Comparison of ENCODE assay signal across 19 cellular contexts in the genomic region with DNA sequence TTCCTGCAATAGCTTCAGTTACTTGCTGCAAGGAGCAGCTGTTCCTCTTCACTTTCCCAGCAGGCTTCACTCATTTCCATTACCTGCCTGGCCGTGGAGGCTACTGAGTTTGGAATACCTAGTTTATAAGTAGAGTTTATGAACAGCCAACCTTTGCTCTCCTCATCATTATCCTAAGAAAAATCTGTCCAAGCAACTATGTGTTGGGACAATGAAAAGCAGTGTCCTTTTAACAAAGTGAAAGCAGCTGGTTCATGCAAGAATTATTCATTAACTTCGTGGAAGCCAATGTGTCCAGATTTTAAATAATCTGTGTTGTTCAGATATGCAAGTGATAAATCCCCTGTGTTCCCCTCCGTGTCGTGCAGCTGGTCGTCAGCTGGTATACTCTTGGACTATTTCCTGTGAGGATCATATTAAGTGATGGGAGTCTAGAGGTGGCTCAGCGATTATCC. TPM values are rescaled to one million over a fixed set of nuclear protein-coding genes. Genes with fewer than 3 reads are reported as not detected.
DNase-seq lines count a peak whose midpoint lies in the region; ATAC-seq, FAIRE-seq and TF ChIP-seq lines count a peak whose summit lies in the region.
"Had no signal": no experiment of that assay in that cellular context is flagged by ENCODE, and none has a peak within 500 bp of the region (broad histone marks: within the 10 kb centered on the region; RNA-seq: fewer than 3 reads in every experiment).

No MANE protein-coding gene starts in this region.

- TF ChIP-seq CTCF in fibroblast of lung (conservative IDR thresholded peaks at IDR 0.05 in 1 of 2, IDR thresholded peaks at IDR 0.05 in 1 of 2; ENCODE audit: low read depth in 1 of 2, low read length in 2 of 2): no peak
- TF ChIP-seq CTCF in pancreas (IDR thresholded peaks at IDR 0.05): no peak
- no peak for TF ChIP-seq CTCF in D721Med (IDR thresholded peaks at IDR 0.05; ENCODE audit: insufficient read depth, missing control alignments)

- 5 to 6% methylated on average over 6 of the region's 6 CpGs for WGBS in pancreas, 2 donors

- no peaks in the 10 kb centered on the region for H3K27me3 ChIP-seq in BLaER1 treated with 17β-estradiol and CSF1 and Interleukin-3, amounts not matched to agents 10 nM and 100 nM
- H3K27me3 ChIP-seq in fibroblast of lung (ENCODE audit: control insufficient read depth, insufficient read depth, low read length): no peaks in the 10 kb centered on the region
- no peaks in the 10 kb centered on the region for H3K27me3 ChIP-seq in pancreas
- H3K27me3 ChIP-seq: uterus had no signal

- no peak overlapping the region for H3K27ac ChIP-seq in BLaER1 treated with 17β-estradiol and CSF1 and Interleukin-3, amounts not matched to agents 10 nM and 100 nM
- H3K27ac ChIP-seq in fibroblast of lung (ENCODE audit: insufficient read depth, low read length): no peak overlapping the region
- peak overlapping the region in 3 of 4 donors; percentile 28 to 69 (median 53) for H3K27ac ChIP-seq in pancreas
- H3K27ac ChIP-seq: C4-2B, parathyroid adenoma, uterus had no signal

- H3K79me2 ChIP-seq in fibroblast of lung (ENCODE audit: control insufficient read depth, insufficient read depth, low read length): no peaks in the 10 kb centered on the region
- H3K79me2 ChIP-seq: parathyroid adenoma had no signal

- ATAC-seq in pancreas (peak; percentile 70 to 88 (median 80)), GM21515 (IDR thresholded peaks at IDR 0.05; ENCODE audit: unreplicated experiment) (no peak)

- H4K20me1 ChIP-seq in BLaER1 treated with 17β-estradiol and CSF1 and Interleukin-3, amounts not matched to agents 10 nM and 100 nM: no peaks in the 10 kb centered on the region
- no peaks in the 10 kb centered on the region for H4K20me1 ChIP-seq in fibroblast of lung (ENCODE audit: control insufficient read depth, extremely low read depth, insufficient read depth, low read length)

- FAIRE-seq in HTR-8/SVneo (lab: Jason Lieb, UNC): peak; percentile 44
- FAIRE-seq in pancreas (lab: Jason Lieb, UNC): no peak
- FAIRE-seq in D721Med (lab: Jason Lieb, UNC): no peak
- FAIRE-seq: bronchial epithelial cell, G401.6, TTC549 had no signal

- H3K9me3 ChIP-seq in BLaER1 treated with 17β-estradiol and CSF1 and Interleukin-3, amounts not matched to agents 10 nM and 100 nM (replicated peaks in 1 of 11): peaks cover 0 to 8% (median 0%) of the 10 kb centered on the region in 11 experiments; a peak in 3 of 22 replicates
- H3K9me3 ChIP-seq in fibroblast of lung (ENCODE audit: control insufficient read depth, insufficient read depth, low read depth, low read length) (no peaks in the 10 kb centered on the region), pancreas (no peaks in the 10 kb centered on the region)
- H3K9me3 ChIP-seq: uterus had no signal

- peak overlapping the region in 7 of 11 experiments; percentile 4 to 58 (median 35); a peak in 11 of 22 replicates for H3K4me2 ChIP-seq in BLaER1 treated with 17β-estradiol and CSF1 and Interleukin-3, amounts not matched to agents 10 nM and 100 nM
- H3K4me2 ChIP-seq in fibroblast of lung (ENCODE audit: extremely low read depth, insufficient read depth, low read length): peak overlapping the region; percentile 96

- no peak for DNase-seq in HTR-8/SVneo (ENCODE audit: insufficient read length, low spot score)
- peak in 1 of 2 donors; percentile 18 for DNase-seq in fibroblast of lung (ENCODE audit: low read depth in 2 of 2)
- DNase-seq in pancreas: peak in 4 of 6 donors; percentile 6 to 21 (median 19)
- no peak for DNase-seq in D721Med (ENCODE audit: insufficient read length, low spot score)
- DNase-seq in NOMO-1 (lab: John Stamatoyannopoulos, UW; ENCODE audit: unreplicated experiment in 2 of 2): no peak
- no peak for DNase-seq in NCI-H2227 treated with DMSO at 0.1 percent for 48 hours (lab: John Stamatoyannopoulos, UW)
- DNase-seq: activated CD8-positive, alpha-beta memory T cell treated with anti-CD3 and anti-CD28 coated beads for 24 hours; activated gamma-delta T cell treated with Interleukin-2 at 50 U/mL for 16 hours; NCI-H1436 treated with DMSO at 0.1 percent for 48 hours; NCI-H69; SIG-M5; uterus had no signal

- no peaks in the 10 kb centered on the region for H3K36me3 ChIP-seq in BLaER1 treated with 17β-estradiol and CSF1 and Interleukin-3, amounts not matched to agents 10 nM and 100 nM
- H3K36me3 ChIP-seq in fibroblast of lung (ENCODE audit: control insufficient read depth, insufficient read depth, low read length) (no peaks in the 10 kb centered on the region), pancreas (no peaks in the 10 kb centered on the region)
- H3K36me3 ChIP-seq: uterus had no signal

- H3K4me1 ChIP-seq in BLaER1 treated with 17β-estradiol and CSF1 and Interleukin-3, amounts not matched to agents 10 nM and 100 nM: peaks cover 0 to 14% (median 11%) of the 10 kb centered on the region in 10 experiments; a peak in 18 of 20 replicates
- H3K4me1 ChIP-seq in fibroblast of lung (ENCODE audit: control insufficient read depth, extremely low read depth, insufficient read depth, low read length) (no peaks in the 10 kb centered on the region), pancreas (peaks cover 0 to 17% (median 6%) of the 10 kb centered on the region in 3 donors)
- H3K4me1 ChIP-seq: parathyroid adenoma, uterus had no signal

- H3K4me3 ChIP-seq in BLaER1 treated with 17β-estradiol and CSF1 and Interleukin-3, amounts not matched to agents 10 nM and 100 nM: no peak overlapping the region
- H3K4me3 ChIP-seq in fibroblast of lung (replicated peaks in 1 of 4; ENCODE audit: control extremely low read depth in 1 of 4, insufficient read depth in 1 of 4, low read depth in 3 of 4, low read length in 4 of 4): peak overlapping the region; percentile 0 to 40 (median 22)
- peak overlapping the region in 2 of 4 donors; percentile 5 to 33 for H3K4me3 ChIP-seq in pancreas
- H3K4me3 ChIP-seq: uterus had no signal

- intact Hi-C loops in pancreas (cut with DNase I): no loop called here

- H3K9ac ChIP-seq in BLaER1 treated with 17β-estradiol and CSF1 and Interleukin-3, amounts not matched to agents 10 nM and 100 nM: no peak overlapping the region
- no peak overlapping the region for H3K9ac ChIP-seq in fibroblast of lung (ENCODE audit: insufficient read depth, low read length)
- H3K9ac ChIP-seq: parathyroid adenoma had no signal

- peak overlapping the region; percentile 84 for H2AFZ ChIP-seq in fibroblast of lung (ENCODE audit: low read length)
- H2AFZ ChIP-seq: parathyroid adenoma had no signal

RNA-seq across cellular contexts. Expression of a gene that starts 39.3 kb away (rescaled TPM):
- total RNA-seq in fibroblast of lung (125 and 159 TPM in 2 replicates), pancreas (100 to 1,000 TPM; 144 to 251 (median 193) TPM)
- polyA plus RNA-seq in fibroblast of lung (345 and 355 TPM in 2 replicates), pancreas (10 to 100 TPM; 91.5 to 96.9 TPM)
- polyA plus RNA-seq in fibroblast of lung (2012): 284 and 304 TPM in 2 replicates
- 437 and 599 TPM in 2 replicates for polyA minus RNA-seq in fibroblast of lung (ENCODE audit: low replicate concordance)

Comparison
In these comparisons a context has a peak if more than half of its experiments do, and no peak if none do; other contexts are left out.
1. H3K27ac ChIP-seq: peak in pancreas (3 of 4); none in BLaER1 treated with 17β-estradiol and CSF1 and Interleukin-3, amounts not matched to agents 10 nM and 100 nM (0 of 11) and fibroblast of lung (single experiment).
2. H3K4me3 ChIP-seq: peak in fibroblast of lung (4 of 4); none in BLaER1 treated with 17β-estradiol and CSF1 and Interleukin-3, amounts not matched to agents 10 nM and 100 nM (0 of 10).
3. DNase-seq: peak in pancreas (4 of 6); none in HTR-8/SVneo (single experiment), D721Med (single experiment), NOMO-1 (0 of 2) and NCI-H2227 treated with DMSO at 0.1 percent for 48 hours (single experiment).